ENCODE assay signal across 8 cellular contexts in the genomic region with DNA sequence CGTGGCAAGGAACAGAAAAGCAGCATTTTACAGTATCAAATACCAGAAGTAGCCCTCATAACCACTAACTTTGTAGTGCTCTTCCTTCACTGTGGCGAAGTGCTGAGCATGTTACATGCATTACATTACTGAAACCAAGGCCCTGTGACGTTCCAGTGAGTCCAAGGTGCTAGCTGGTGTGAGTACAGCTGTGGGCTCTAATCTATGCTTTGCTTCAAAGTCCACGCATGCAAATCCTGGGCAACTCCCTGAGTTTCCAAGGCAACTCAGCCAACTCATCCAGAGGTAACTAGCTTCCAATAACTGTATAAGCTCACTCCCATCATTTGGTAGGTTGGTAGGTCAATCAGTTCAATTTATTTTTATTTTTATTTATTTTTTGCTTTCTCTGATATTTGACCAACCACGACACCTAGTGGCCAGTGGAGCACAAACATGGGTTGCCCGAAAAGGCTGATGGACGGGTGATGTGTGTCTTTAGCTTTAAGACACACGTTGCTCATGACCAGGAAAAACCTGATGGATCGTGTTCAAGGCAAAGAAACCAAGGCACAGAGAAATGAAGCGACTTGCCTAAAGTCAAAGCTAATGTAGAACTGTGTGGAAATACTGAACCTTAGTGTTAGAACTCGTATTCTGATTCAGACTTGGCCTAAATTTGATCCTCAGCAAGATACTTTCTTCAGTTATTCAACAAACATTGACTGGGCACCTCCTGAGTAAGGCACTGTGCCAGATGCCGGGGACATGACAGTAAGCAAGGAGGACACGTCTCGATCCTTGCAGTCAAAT.
DNase-seq lines count a peak whose midpoint lies in the region; ATAC-seq and TF ChIP-seq lines count a peak whose summit lies in the region.

No MANE protein-coding gene starts in this region.

- H3K36me3 Mint-ChIP-seq in nephron progenitor cell (ENCODE audit: low read depth) (peaks cover 7% of the 10 kb centered on the region), type B pancreatic cell (no peaks in the 10 kb centered on the region)

- H3K4me3 Mint-ChIP-seq in nephron progenitor cell = no peak overlapping the region
- H3K4me3 Mint-ChIP-seq in type B pancreatic cell = no peak overlapping the region

- H3K27ac Mint-ChIP-seq in nephron progenitor cell (no peak overlapping the region), type B pancreatic cell (peak overlapping the region; percentile 87)

- peak; percentile 99 for ATAC-seq in HG03565 (IDR thresholded peaks at IDR 0.05; ENCODE audit: unreplicated experiment)

- no peaks in the 10 kb centered on the region for H3K9me3 Mint-ChIP-seq in nephron progenitor cell
- H3K9me3 Mint-ChIP-seq in type B pancreatic cell = no peaks in the 10 kb centered on the region

- peaks cover 50% of the 10 kb centered on the region for H3K4me1 Mint-ChIP-seq in nephron progenitor cell
- peaks cover 11% of the 10 kb centered on the region for H3K4me1 Mint-ChIP-seq in type B pancreatic cell (ENCODE audit: unreplicated experiment)

- peak; percentile 51 for TF ChIP-seq CTCF in GM20000 (IDR thresholded peaks at IDR 0.05; ENCODE audit: extremely low read depth, missing control alignments)
- TF ChIP-seq CTCF in nephron progenitor cell (IDR thresholded peaks at IDR 0.05) = peak; percentile 85
- peak; percentile 96 for TF ChIP-seq CTCF in type B pancreatic cell (conservative IDR thresholded peaks at IDR 0.05)

- peak; percentile 92 for DNase-seq in DMS53 (lab: John Stamatoyannopoulos, UW)
- peak; percentile 78 for DNase-seq in GM20000 (ENCODE audit: low spot score)
- DNase-seq in NOMO-1 treated with dmso at 0.1 percent for 144 hours (lab: John Stamatoyannopoulos, UW; ENCODE audit: unreplicated experiment) = peak; percentile 15
- peak; percentile 56 for DNase-seq in activated T-cell treated with anti-CD3 and anti-CD28 coated beads, Interleukin-2, amount 50 U/mL, for 1 hour
- DNase-seq in fibroblast of gingiva (ENCODE audit: low read depth) = peak; percentile 48
- peak; percentile 69 for DNase-seq in nephron progenitor cell
- no peak for DNase-seq in type B pancreatic cell (ENCODE audit: extremely low spot score, unreplicated experiment)

- no peaks in the 10 kb centered on the region for H3K27me3 Mint-ChIP-seq in nephron progenitor cell (ENCODE audit: low read depth, poor library complexity)
- H3K27me3 Mint-ChIP-seq in type B pancreatic cell = no peaks in the 10 kb centered on the region
